Comparison of ENCODE assay signal across 8 cellular contexts in genomic region chr11:27233654-27234042, GRCh38.
A peak's percentile ranks its signal among the peaks of the same experiment; 100 is the strongest.
DNase-seq lines count a peak whose midpoint lies in the region; ATAC-seq and TF ChIP-seq lines count a peak whose summit lies in the region.

No MANE protein-coding gene starts in this region.

- peak overlapping the region in 3 of 4 donors; percentile 7 to 71 (median 67) for H3K27ac ChIP-seq in Peyer's patch

- H3K27ac Mint-ChIP-seq in progenitor cell of endocrine pancreas: peak overlapping the region; percentile 85

- H3K27me3 ChIP-seq in Peyer's patch (no peaks in the 10 kb centered on the region), H7 (ENCODE audit: control insufficient read depth, insufficient read depth, low read length) (no peaks in the 10 kb centered on the region), MG63 (no peaks in the 10 kb centered on the region)

- H3K9me3 Mint-ChIP-seq in progenitor cell of endocrine pancreas (ENCODE audit: low read depth): no peaks in the 10 kb centered on the region

- H3K36me3 Mint-ChIP-seq in progenitor cell of endocrine pancreas (ENCODE audit: insufficient read depth): no peaks in the 10 kb centered on the region

- H3K4me3 ChIP-seq in Peyer's patch (no peak overlapping the region), H7 (ENCODE audit: insufficient read depth, low read depth, low read length) (no peak overlapping the region), MG63 (no peak overlapping the region)

- TF ChIP-seq CTCF in Peyer's patch (IDR thresholded peaks at IDR 0.05): no peak
- no peak for TF ChIP-seq CTCF in progenitor cell of endocrine pancreas (IDR thresholded peaks at IDR 0.05; ENCODE audit: unreplicated experiment)

- no peak for DNase-seq in Peyer's patch
- DNase-seq in progenitor cell of endocrine pancreas (ENCODE audit: low spot score, unreplicated experiment): no peak
- no peak for DNase-seq in H7
- no peak for DNase-seq in GM19238 (ENCODE audit: insufficient read length, low spot score)
- DNase-seq in MG63: no peak
- DNase-seq in NCI-H2196 (lab: John Stamatoyannopoulos, UW; ENCODE audit: unreplicated experiment): no peak

- H3K9me3 ChIP-seq in Peyer's patch (no peaks in the 10 kb centered on the region), MG63 (no peaks in the 10 kb centered on the region)

- peaks cover 5% of the 10 kb centered on the region for H3K4me1 Mint-ChIP-seq in progenitor cell of endocrine pancreas (ENCODE audit: low read depth)

- H3K4me1 ChIP-seq in Peyer's patch: peaks cover 0 to 19% (median 0%) of the 10 kb centered on the region in 4 donors

- TF ChIP-seq POLR2A in Peyer's patch (IDR thresholded peaks at IDR 0.05): no peak

- H3K27me3 Mint-ChIP-seq in progenitor cell of endocrine pancreas: no peaks in the 10 kb centered on the region

- peak; percentile 27 for ATAC-seq in GM18907 (IDR thresholded peaks at IDR 0.05; ENCODE audit: unreplicated experiment)
- peak; percentile 23 for ATAC-seq in HG02759 (IDR thresholded peaks at IDR 0.05; ENCODE audit: unreplicated experiment)

- no peaks in the 10 kb centered on the region for H3K36me3 ChIP-seq in Peyer's patch
- no peaks in the 10 kb centered on the region for H3K36me3 ChIP-seq in H7 (replicated peaks; ENCODE audit: control insufficient read depth, insufficient read depth, low read length)
- H3K36me3 ChIP-seq in MG63: no peaks in the 10 kb centered on the region

- H3K4me3 Mint-ChIP-seq in progenitor cell of endocrine pancreas (ENCODE audit: low read depth): no peak overlapping the region
